8 cellular contexts compared by ENCODE assay signal in the genomic region with DNA sequence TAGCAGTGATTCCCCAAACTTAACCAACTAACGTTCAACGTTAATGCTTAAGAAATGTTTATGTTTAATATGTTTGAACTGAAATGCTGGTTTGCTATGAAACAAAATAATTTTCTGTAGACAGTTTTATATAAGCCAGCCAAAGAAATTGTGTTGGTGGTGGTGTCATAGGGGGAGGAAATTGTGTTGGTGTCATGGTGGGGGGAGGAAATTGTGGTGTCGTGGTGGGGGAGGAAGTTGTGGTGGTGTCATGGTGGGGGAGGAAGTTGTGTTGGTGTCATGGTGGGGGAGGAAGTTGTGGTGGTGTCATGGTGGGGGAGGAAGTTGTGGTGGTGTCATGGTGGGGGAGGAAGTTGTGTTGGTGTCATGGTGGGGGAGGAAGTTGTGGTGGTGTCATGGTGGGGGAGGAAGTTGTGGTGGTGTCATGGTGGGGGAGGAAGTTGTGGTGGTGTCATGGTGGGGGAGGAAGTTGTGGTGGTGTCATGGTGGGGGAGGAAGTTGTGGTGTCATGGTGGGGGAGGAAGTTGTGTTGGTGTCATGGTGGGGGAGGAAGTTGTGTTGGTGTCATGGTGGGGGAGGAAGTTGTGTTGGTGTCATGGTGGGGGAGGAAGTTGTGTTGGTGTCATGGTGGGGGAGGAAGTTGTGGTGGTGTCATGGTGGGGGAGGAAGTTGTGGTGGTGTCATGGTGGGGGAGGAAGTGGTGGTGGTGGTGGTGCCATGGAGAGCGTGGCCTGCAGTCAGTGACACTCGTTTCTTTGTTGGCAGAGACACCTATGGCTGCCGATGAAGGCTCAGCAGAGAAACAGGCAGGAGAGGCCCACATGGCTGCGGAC.
DNase-seq lines count a peak whose midpoint lies in the region; ATAC-seq, FAIRE-seq and TF ChIP-seq lines count a peak whose summit lies in the region.
"Not testable (repeated sequence)": the region's sequence is repeated elsewhere in the genome, so short reads cannot be mapped to it uniquely, and the experiment has no call there.

No MANE protein-coding gene starts in this region.

- not testable (repeated sequence) for H3K23ac ChIP-seq in H1 (ENCODE audit: insufficient read length)

- FAIRE-seq in H1 (lab: Jason Lieb, UNC), result peak; percentile 86

- not testable (repeated sequence) for H2AK5ac ChIP-seq in H1 (ENCODE audit: low read depth, low read length)

- H3K4me2 ChIP-seq in H1 (ENCODE audit: insufficient read depth in 1 of 2, low read depth in 2 of 2, low read length in 2 of 2), result not testable (repeated sequence)

- not testable (repeated sequence) for H4K5ac ChIP-seq in H1 (ENCODE audit: insufficient read length, low read depth, low read length)

- not testable (repeated sequence) for H3K79me1 ChIP-seq in H1 (ENCODE audit: low read depth, low read length)

- not testable (repeated sequence) for H4K91ac ChIP-seq in H1 (replicated peaks; ENCODE audit: insufficient read length, low read length)

- DNase-seq in CD8-positive, alpha-beta T cell, result peak in 1 of 7 experiments; percentile 45
- DNase-seq in activated CD8-positive, alpha-beta T cell treated with anti-CD3 and anti-CD28 coated beads for 36 hours, result peak; percentile 29
- DNase-seq in activated naive CD4-positive, alpha-beta T cell treated with anti-CD3 and anti-CD28 coated beads, Interleukin-2, amount 50 U/mL, for 72 hours (ENCODE audit: low spot score in 2 of 2); H1 (ENCODE audit: low read depth in 1 of 2, low spot score in 2 of 2): not testable (repeated sequence)

- H3K4me3 Mint-ChIP-seq in CD8-positive, alpha-beta T cell; T-helper 1 cell treated with Interleukin-12 subunit alpha and Interleukin-12 subunit beta and Interleukin-4 antibody, amounts not matched to agents 30 μg/mL and 1 μg/mL, for 36 hours; nephron; stimulated activated naive CD8-positive, alpha-beta T cell treated with anti-CD3 and anti-CD28 coated beads, Interleukin-15, Interleukin-2, amounts not matched to agents 100 ng/mL and 50 ng/mL, for 24 hours: not testable (repeated sequence)
- peak overlapping the region in 3 of 4 donors; percentile 81 to 93 (median 84) for H3K4me3 Mint-ChIP-seq in IgD-negative memory B cell
- peak overlapping the region; percentile 17 for H3K4me3 Mint-ChIP-seq in activated CD8-positive, alpha-beta T cell treated with anti-CD3 and anti-CD28 coated beads for 36 hours

- not testable (repeated sequence) for H3K27me3 ChIP-seq in CD8-positive, alpha-beta T cell (ENCODE audit: insufficient read depth, low read length); H1 (replicated peaks in 1 of 4; ENCODE audit: control insufficient read depth in 3 of 4, extremely low read depth in 1 of 4, insufficient read depth in 3 of 4, low read length in 3 of 4)

- 96% methylated on average over 7 of the region's 7 CpGs; no CpG with 5 or more reads in 1 of the 2 experiments for WGBS in H1 (ENCODE audit: extremely low coverage in 1 of 2, insufficient coverage in 1 of 2, insufficient read length in 1 of 2, insufficient replicate concordance in 2 of 2, low coverage in 1 of 2, low lambda C conversion rate in 2 of 2, missing lambda C conversion rate in 1 of 2), 2 experiments

- not testable (repeated sequence) for H3K4me3 ChIP-seq in CD8-positive, alpha-beta T cell (ENCODE audit: low read depth, low read length); H1 (ENCODE audit: extremely low read depth in 1 of 4, insufficient read depth in 2 of 4, low read depth in 3 of 4, low read length in 4 of 4)

- peaks cover 0 to 54% of the 10 kb centered on the region in 2 experiments; a peak in 3 of 4 replicates for H3K79me2 ChIP-seq in H1 (ENCODE audit: control insufficient read depth in 1 of 2, insufficient read depth in 2 of 2, low read length in 2 of 2)

- intact Hi-C loops in CD8-positive, alpha-beta T cell (cut with DNase I, micrococcal nuclease); activated CD8-positive, alpha-beta T cell treated with anti-CD3 and anti-CD28 coated beads for 36 hours (cut with micrococcal nuclease): not testable (repeated sequence)

- peaks cover 19% of the 10 kb centered on the region for H3K9me3 ChIP-seq in CD8-positive, alpha-beta T cell (ENCODE audit: low read length)
- H3K9me3 ChIP-seq in H1 (ENCODE audit: insufficient read depth in 2 of 2, low read depth in 1 of 2, low read length in 1 of 2), result peaks cover 0 to 15% of the 10 kb centered on the region in 2 experiments; a peak in 1 of 4 replicates

- peak overlapping the region; percentile 74 for H3K27ac Mint-ChIP-seq in CD8-positive, alpha-beta T cell
- H3K27ac Mint-ChIP-seq in IgD-negative memory B cell (peak overlapping the region; percentile 94 to 98 (median 94)), nephron (peak overlapping the region in 2 of 3 experiments; percentile 36 to 51)
- peak overlapping the region; percentile 89 for H3K27ac Mint-ChIP-seq in T-helper 1 cell treated with Interleukin-12 subunit alpha and Interleukin-12 subunit beta and Interleukin-4 antibody, amounts not matched to agents 30 μg/mL and 1 μg/mL, for 36 hours
- H3K27ac Mint-ChIP-seq in activated CD8-positive, alpha-beta T cell treated with anti-CD3 and anti-CD28 coated beads for 36 hours, result peak overlapping the region; percentile 78
- peak overlapping the region; percentile 77 to 91 for H3K27ac Mint-ChIP-seq in activated naive CD4-positive, alpha-beta T cell treated with anti-CD3 and anti-CD28 coated beads, Interleukin-2, amount 50 U/mL, for 72 hours
- H3K27ac Mint-ChIP-seq in stimulated activated naive CD8-positive, alpha-beta T cell treated with anti-CD3 and anti-CD28 coated beads, Interleukin-15, Interleukin-2, amounts not matched to agents 100 ng/mL and 50 ng/mL, for 24 hours, result peak overlapping the region; percentile 83

- not testable (repeated sequence) for H3K18ac ChIP-seq in H1 (ENCODE audit: extremely low read depth, low read length)

- peak; percentile 66 for ATAC-seq in CD8-positive, alpha-beta T cell
- ATAC-seq in activated CD8-positive, alpha-beta T cell treated with anti-CD3 and anti-CD28 coated beads for 36 hours, result not testable (repeated sequence)
- peak in 1 of 2 donors; percentile 33 for ATAC-seq in activated naive CD4-positive, alpha-beta T cell treated with anti-CD3 and anti-CD28 coated beads, Interleukin-2, amount 50 U/mL, for 72 hours

- POLR2A ChIA-PET in CD8-positive, alpha-beta T cell (lab: Charles Lee); H1 (lab: Charles Lee; ENCODE audit: partially characterized antibody): not testable (repeated sequence)
- POLR2A ChIA-PET in activated CD8-positive, alpha-beta T cell treated with anti-CD3 and anti-CD28 coated beads for 36 hours (lab: Charles Lee), result interaction anchor here (1.4 kb wide), 1 partner anchor 10 kb away, joined by 3 read pairs; no protein-coding TSS in a partner anchor

- peak overlapping the region; percentile 12; the same call in 1 of the 2 replicates for H4K8ac ChIP-seq in H1 (ENCODE audit: extremely low read depth, insufficient read depth, low read length)

- not testable (repeated sequence) for TF ChIP-seq CTCF in CD8-positive, alpha-beta T cell (IDR thresholded peaks at IDR 0.05); activated CD8-positive, alpha-beta T cell treated with anti-CD3 and anti-CD28 coated beads for 36 hours (IDR thresholded peaks at IDR 0.05); H1 (IDR thresholded peaks at IDR 0.05; ENCODE audit: control extremely low read depth in 1 of 3, insufficient read depth in 1 of 3, low read depth in 1 of 3, low read length in 3 of 3); nephron (IDR thresholded peaks at IDR 0.05; ENCODE audit: unreplicated experiment in 3 of 3)

- H3K56ac ChIP-seq in H1 (replicated peaks; ENCODE audit: insufficient read length, low read depth, low read length), result peak overlapping the region; percentile 71

- CTCF ChIA-PET in CD8-positive, alpha-beta T cell (lab: Charles Lee); activated CD8-positive, alpha-beta T cell treated with anti-CD3 and anti-CD28 coated beads for 36 hours (lab: Charles Lee); H1 (lab: Charles Lee; ENCODE audit: partially characterized antibody): not testable (repeated sequence)

- H2BK20ac ChIP-seq in H1 (ENCODE audit: low read length), result not testable (repeated sequence)

- H3K23me2 ChIP-seq in H1 (ENCODE audit: low read depth, low read length), result not testable (repeated sequence)

- peaks cover 20% of the 10 kb centered on the region for H3K36me3 ChIP-seq in CD8-positive, alpha-beta T cell (ENCODE audit: insufficient read depth, low read length)
- H3K36me3 ChIP-seq in H1 (ENCODE audit: control insufficient read depth in 2 of 4, insufficient read depth in 4 of 4, low read length in 3 of 4), result peaks cover 2 to 44% (median 21%) of the 10 kb centered on the region in 4 experiments; a peak in 6 of 8 replicates

- H2BK120ac ChIP-seq in H1 (replicated peaks; ENCODE audit: low read depth, low read length), result not testable (repeated sequence)

- peaks cover 76% of the 10 kb centered on the region for H3K36me3 Mint-ChIP-seq in CD8-positive, alpha-beta T cell
- H3K36me3 Mint-ChIP-seq in IgD-negative memory B cell (peaks cover 23% of the 10 kb centered on the region), nephron (ENCODE audit: low read depth) (peaks cover 87% of the 10 kb centered on the region)
- peaks cover 73% of the 10 kb centered on the region for H3K36me3 Mint-ChIP-seq in T-helper 1 cell treated with Interleukin-12 subunit alpha and Interleukin-12 subunit beta and Interleukin-4 antibody, amounts not matched to agents 30 μg/mL and 1 μg/mL, for 36 hours (ENCODE audit: low read depth)
- peaks cover 77% of the 10 kb centered on the region for H3K36me3 Mint-ChIP-seq in activated CD8-positive, alpha-beta T cell treated with anti-CD3 and anti-CD28 coated beads for 36 hours (ENCODE audit: low read depth)
- H3K36me3 Mint-ChIP-seq in activated naive CD4-positive, alpha-beta T cell treated with anti-CD3 and anti-CD28 coated beads, Interleukin-2, amount 50 U/mL, for 72 hours, result peaks cover 47 to 70% of the 10 kb centered on the region in 2 donors
- H3K36me3 Mint-ChIP-seq in stimulated activated naive CD8-positive, alpha-beta T cell treated with anti-CD3 and anti-CD28 coated beads, Interleukin-15, Interleukin-2, amounts not matched to agents 100 ng/mL and 50 ng/mL, for 24 hours (ENCODE audit: low read depth), result peaks cover 81% of the 10 kb centered on the region

- TF ChIP-seq EP300 in H1 (IDR thresholded peaks at IDR 0.05; ENCODE audit: borderline replicate concordance in 1 of 2, low read depth in 2 of 2, low read length in 2 of 2), result not testable (repeated sequence)

- H2BK12ac ChIP-seq in H1 (ENCODE audit: low read depth, low read length), result not testable (repeated sequence)

- not testable (repeated sequence) for H3K9ac ChIP-seq in H1 (replicated peaks in 1 of 4; ENCODE audit: extremely low read depth in 1 of 4, low read depth in 3 of 4, low read length in 3 of 4)

- not testable (repeated sequence) for H3K14ac ChIP-seq in H1 (ENCODE audit: insufficient read length)

- H2AFZ ChIP-seq in H1 (ENCODE audit: low read length), result not testable (repeated sequence)

- H3K27ac ChIP-seq in CD8-positive, alpha-beta T cell (ENCODE audit: low read depth, low read length); H1 (ENCODE audit: low read depth, low read length): not testable (repeated sequence)

- H3K4me1 Mint-ChIP-seq in CD8-positive, alpha-beta T cell (ENCODE audit: low read depth), result peaks cover 34% of the 10 kb centered on the region
- peaks cover 13 to 29% (median 23%) of the 10 kb centered on the region in 3 donors for H3K4me1 Mint-ChIP-seq in IgD-negative memory B cell
- not testable (repeated sequence) for H3K4me1 Mint-ChIP-seq in T-helper 1 cell treated with Interleukin-12 subunit alpha and Interleukin-12 subunit beta and Interleukin-4 antibody, amounts not matched to agents 30 μg/mL and 1 μg/mL, for 36 hours (ENCODE audit: low read depth); nephron
- peaks cover 33% of the 10 kb centered on the region for H3K4me1 Mint-ChIP-seq in activated CD8-positive, alpha-beta T cell treated with anti-CD3 and anti-CD28 coated beads for 36 hours (ENCODE audit: low read depth)
- H3K4me1 Mint-ChIP-seq in stimulated activated naive CD8-positive, alpha-beta T cell treated with anti-CD3 and anti-CD28 coated beads, Interleukin-15, Interleukin-2, amounts not matched to agents 100 ng/mL and 50 ng/mL, for 24 hours (ENCODE audit: low read depth), result peaks cover 26% of the 10 kb centered on the region

- not testable (repeated sequence) for H4K20me1 ChIP-seq in H1 (replicated peaks in 1 of 2; ENCODE audit: control insufficient read depth in 1 of 2, insufficient read depth in 2 of 2, low read length in 2 of 2)

- TF ChIP-seq POLR2A in H1 (IDR thresholded peaks at IDR 0.05; ENCODE audit: control extremely low read depth in 1 of 2, low read depth in 2 of 2, low read length in 2 of 2), result not testable (repeated sequence)

- not testable (repeated sequence) for TF ChIP-seq RAD21 in H1 (IDR thresholded peaks at IDR 0.05 in 1 of 2, conservative IDR thresholded peaks at IDR 0.05 in 1 of 2; ENCODE audit: low read depth in 2 of 2, low read length in 2 of 2)

- not testable (repeated sequence) for H3K27me3 Mint-ChIP-seq in CD8-positive, alpha-beta T cell (ENCODE audit: low read depth); IgD-negative memory B cell; T-helper 1 cell treated with Interleukin-12 subunit alpha and Interleukin-12 subunit beta and Interleukin-4 antibody, amounts not matched to agents 30 μg/mL and 1 μg/mL, for 36 hours (ENCODE audit: low read depth); activated CD8-positive, alpha-beta T cell treated with anti-CD3 and anti-CD28 coated beads for 36 hours; nephron (ENCODE audit: low read depth); stimulated activated naive CD8-positive, alpha-beta T cell treated with anti-CD3 and anti-CD28 coated beads, Interleukin-15, Interleukin-2, amounts not matched to agents 100 ng/mL and 50 ng/mL, for 24 hours

- H3K4ac ChIP-seq in H1 (replicated peaks; ENCODE audit: insufficient read length, low read depth, low read length), result not testable (repeated sequence)

- H2BK15ac ChIP-seq in H1 (ENCODE audit: low read length), result not testable (repeated sequence)

- peaks cover 21% of the 10 kb centered on the region for H3K4me1 ChIP-seq in CD8-positive, alpha-beta T cell (ENCODE audit: insufficient read depth, low read length)
- not testable (repeated sequence) for H3K4me1 ChIP-seq in H1 (replicated peaks in 1 of 4; ENCODE audit: control insufficient read depth in 3 of 4, insufficient read depth in 4 of 4, low read length in 3 of 4)

- H2BK5ac ChIP-seq in H1 (ENCODE audit: low read depth, low read length), result 0 out of 2 replicates have a peak overlapping the region, but pooled peaks have one; percentile 24

- H3K9me3 Mint-ChIP-seq in CD8-positive, alpha-beta T cell, result peaks cover 17% of the 10 kb centered on the region
- H3K9me3 Mint-ChIP-seq in IgD-negative memory B cell, result peaks cover 3 to 15% (median 7%) of the 10 kb centered on the region in 3 donors
- peaks cover 44% of the 10 kb centered on the region for H3K9me3 Mint-ChIP-seq in T-helper 1 cell treated with Interleukin-12 subunit alpha and Interleukin-12 subunit beta and Interleukin-4 antibody, amounts not matched to agents 30 μg/mL and 1 μg/mL, for 36 hours
- peaks cover 32% of the 10 kb centered on the region for H3K9me3 Mint-ChIP-seq in activated CD8-positive, alpha-beta T cell treated with anti-CD3 and anti-CD28 coated beads for 36 hours
- peaks cover 22 to 23% of the 10 kb centered on the region in 2 donors for H3K9me3 Mint-ChIP-seq in activated naive CD4-positive, alpha-beta T cell treated with anti-CD3 and anti-CD28 coated beads, Interleukin-2, amount 50 U/mL, for 72 hours
- peaks cover 17% of the 10 kb centered on the region for H3K9me3 Mint-ChIP-seq in nephron
- H3K9me3 Mint-ChIP-seq in stimulated activated naive CD8-positive, alpha-beta T cell treated with anti-CD3 and anti-CD28 coated beads, Interleukin-15, Interleukin-2, amounts not matched to agents 100 ng/mL and 50 ng/mL, for 24 hours, result peaks cover 15% of the 10 kb centered on the region

Comparison
In these comparisons a context has a peak if more than half of its experiments do, and no peak if none do; other contexts are left out.
1. H3K27ac Mint-ChIP-seq: peak in every context shown above with its lines; median percentile 94 in IgD-negative memory B cell; 89 in T-helper 1 cell treated with Interleukin-12 subunit alpha and Interleukin-12 subunit beta and Interleukin-4 antibody, amounts not matched to agents 30 μg/mL and 1 μg/mL, for 36 hours; 84 in activated naive CD4-positive, alpha-beta T cell treated with anti-CD3 and anti-CD28 coated beads, Interleukin-2, amount 50 U/mL, for 72 hours; 83 in stimulated activated naive CD8-positive, alpha-beta T cell treated with anti-CD3 and anti-CD28 coated beads, Interleukin-15, Interleukin-2, amounts not matched to agents 100 ng/mL and 50 ng/mL, for 24 hours; 78 in activated CD8-positive, alpha-beta T cell treated with anti-CD3 and anti-CD28 coated beads for 36 hours; 74 in CD8-positive, alpha-beta T cell; 44 in nephron.